20 cellular contexts compared by ENCODE assay signal in genomic region chr3:52773361-52774065, GRCh38. TPM values are rescaled to one million over a fixed set of nuclear protein-coding genes. Genes with fewer than 3 reads are reported as not detected.
"Had no signal": no experiment of that assay in that cellular context is flagged by ENCODE, and none has a peak within 500 bp of the region (broad histone marks: within the 10 kb centered on the region; RNA-seq: fewer than 3 reads in every experiment).

No MANE protein-coding gene starts in this region.

- H3K4me3 Mint-ChIP-seq: activated CD4-positive, alpha-beta memory T cell treated with anti-CD3 and anti-CD28 coated beads for 36 hours; activated naive CD4-positive, alpha-beta T cell treated with anti-CD3 and anti-CD28 coated beads for 36 hours; brain had no signal

- DNase-seq: activated CD4-positive, alpha-beta memory T cell treated with anti-CD3 and anti-CD28 coated beads for 36 hours; activated CD4-positive, alpha-beta T cell treated with anti-CD3 and anti-CD28 coated beads for 4 hours; activated naive CD4-positive, alpha-beta T cell treated with anti-CD3 and anti-CD28 coated beads for 36 hours; activated T-cell treated with anti-CD3 and anti-CD28 coated beads for 4 hours; anterior cingulate cortex; central memory CD4-positive, alpha-beta T cell; colonic mucosa; gastrocnemius medialis; left ventricle myocardium superior; mesendoderm; naive thymus-derived CD4-positive, alpha-beta T cell; stimulated activated CD4-positive, alpha-beta T cell treated with anti-CD3 and anti-CD28 coated beads, Interleukin-12 subunit alpha, Interleukin-12 subunit beta, amount 100 ng/mL, for 4 hours; stimulated activated CD4-positive, alpha-beta T cell treated with anti-CD3 and anti-CD28 coated beads, Interleukin-1b, Interleukin-23, amount 100 ng/mL, for 48 hours; stimulated activated CD8-positive, alpha-beta memory T cell treated with anti-CD3 and anti-CD28 coated beads, Interleukin-4, amount 100 ng/mL, for 48 hours; stimulated activated naive CD4-positive, alpha-beta T cell had no signal

- H3K27ac Mint-ChIP-seq: activated CD4-positive, alpha-beta memory T cell treated with anti-CD3 and anti-CD28 coated beads for 36 hours; activated naive CD4-positive, alpha-beta T cell treated with anti-CD3 and anti-CD28 coated beads for 36 hours had no signal

- H3K9me3 Mint-ChIP-seq: activated CD4-positive, alpha-beta memory T cell treated with anti-CD3 and anti-CD28 coated beads for 36 hours; activated naive CD4-positive, alpha-beta T cell treated with anti-CD3 and anti-CD28 coated beads for 36 hours; brain had no signal

- H3K4me1 ChIP-seq: colonic mucosa had no signal

- H3K27me3 ChIP-seq: colonic mucosa, gastrocnemius medialis, pancreas had no signal

- FAIRE-seq: pancreas, urothelium cell line had no signal

- H3K9me3 ChIP-seq: colonic mucosa, gastrocnemius medialis, pancreas had no signal

- H3K27me3 Mint-ChIP-seq: activated CD4-positive, alpha-beta memory T cell treated with anti-CD3 and anti-CD28 coated beads for 36 hours had no signal

- ATAC-seq: gastrocnemius medialis; left ventricle myocardium superior; naive thymus-derived CD4-positive, alpha-beta T cell; pancreas had no signal

- H3K36me3 ChIP-seq: colonic mucosa, gastrocnemius medialis, pancreas had no signal

- H3K4me3 ChIP-seq: colonic mucosa, gastrocnemius medialis, pancreas had no signal

- H3K27ac ChIP-seq: colonic mucosa, gastrocnemius medialis, pancreas had no signal

- H3K36me3 Mint-ChIP-seq: activated CD4-positive, alpha-beta memory T cell treated with anti-CD3 and anti-CD28 coated beads for 36 hours had no signal

RNA-seq across cellular contexts. Expression of gene ITIH1, which starts 3.9 kb away (rescaled TPM):
- total RNA-seq: activated CD4-positive, alpha-beta memory T cell treated with anti-CD3 and anti-CD28 coated beads for 36 hours; activated naive CD4-positive, alpha-beta T cell treated with anti-CD3 and anti-CD28 coated beads for 36 hours; kidney epithelial cell; left ventricle myocardium superior; naive thymus-derived CD4-positive, alpha-beta T cell; T-helper 2 cell treated with Interferon-gamma antibody and Interleukin-4, amounts not matched to agents 100 ng/mL and 5 ng/mL, for 36 hours had no signal
- polyA plus RNA-seq: naive thymus-derived CD4-positive, alpha-beta T cell had no signal

RNA-seq across cellular contexts. Expression of gene ITIH3, which starts 21.1 kb away (rescaled TPM):
- total RNA-seq: activated CD4-positive, alpha-beta memory T cell treated with anti-CD3 and anti-CD28 coated beads for 36 hours; activated naive CD4-positive, alpha-beta T cell treated with anti-CD3 and anti-CD28 coated beads for 36 hours; kidney epithelial cell; left ventricle myocardium superior; naive thymus-derived CD4-positive, alpha-beta T cell; T-helper 2 cell treated with Interferon-gamma antibody and Interleukin-4, amounts not matched to agents 100 ng/mL and 5 ng/mL, for 36 hours had no signal
- polyA plus RNA-seq: naive thymus-derived CD4-positive, alpha-beta T cell had no signal
